In genomic region chr11:952406-953385, GRCh38 we compare ENCODE assay signal across 1 cellular context.
TF ChIP-seq lines count a peak whose summit lies in the region.

No MANE protein-coding gene starts in this region.

TF ChIP-seq in SK-N-SH treated with all-trans-retinoic acid at 6 μM for 48 hours, 23 proteins besides CTCF, POLR2A, EP300 and RAD21 (continued from another document):
- TF ChIP-seq TCF4 (CRISPR knock-in tag; IDR thresholded peaks at IDR 0.05; ENCODE audit: borderline replicate concordance) (no peak), CSRNP3 (CRISPR knock-in tag; IDR thresholded peaks at IDR 0.05) (no peak), GLIS3 (CRISPR knock-in tag; IDR thresholded peaks at IDR 0.05) (no peak), RARB (CRISPR knock-in tag; IDR thresholded peaks at IDR 0.05) (no peak), PPARA (CRISPR knock-in tag; IDR thresholded peaks at IDR 0.05; ENCODE audit: borderline replicate concordance) (no peak), CREB5 (CRISPR knock-in tag; IDR thresholded peaks at IDR 0.05; ENCODE audit: low read depth) (no peak), OSR1 (CRISPR knock-in tag; IDR thresholded peaks at IDR 0.05) (no peak), ZFP3 (CRISPR knock-in tag; IDR thresholded peaks at IDR 0.05) (no peak), ZNF70 (CRISPR knock-in tag; IDR thresholded peaks at IDR 0.05) (no peak)
